Comparison of ENCODE assay signal across 8 cellular contexts in genomic region chr3:47512416-47513124, GRCh38. TPM values are rescaled to one million over a fixed set of nuclear protein-coding genes. Genes with fewer than 3 reads are reported as not detected.
A peak's percentile ranks its signal among the peaks of the same experiment; 100 is the strongest.
DNase-seq lines count a peak whose midpoint lies in the region; ATAC-seq and TF ChIP-seq lines count a peak whose summit lies in the region.

No MANE protein-coding gene starts in this region.

- peaks cover 4 to 19% (median 9%) of the 10 kb centered on the region in 3 donors for H3K4me1 Mint-ChIP-seq in IgD-negative memory B cell
- H3K4me1 Mint-ChIP-seq in activated B cell treated with CpG ODN at 0.5 μM for 24 hours = peaks cover 18% of the 10 kb centered on the region
- peaks cover 15% of the 10 kb centered on the region for H3K4me1 Mint-ChIP-seq in nephron

- no peaks in the 10 kb centered on the region for H3K27me3 Mint-ChIP-seq in IgD-negative memory B cell
- H3K27me3 Mint-ChIP-seq in activated B cell treated with CpG ODN at 0.5 μM for 24 hours = no peaks in the 10 kb centered on the region
- no peaks in the 10 kb centered on the region for H3K27me3 Mint-ChIP-seq in nephron (ENCODE audit: low read depth)

- ATAC-seq in activated B cell treated with CpG ODN at 0.5 μM for 24 hours (ENCODE audit: low read depth) (peak; percentile 3), esophagus mucosa (peak; percentile 19), HG03432 (IDR thresholded peaks at IDR 0.05; ENCODE audit: unreplicated experiment) (no peak), HG03342 (IDR thresholded peaks at IDR 0.05; ENCODE audit: unreplicated experiment) (no peak)

- POLR2A ChIA-PET in activated B cell treated with CpG ODN at 0.5 μM for 24 hours (lab: Charles Lee) = interaction anchor here (0.6 to 2.3 kb wide), 7 partner anchors 21 to 269 kb away, joined by 3 to 8 read pairs (median 5); partner anchors contain the start of genes PTPN23 and SMARCC1

- H3K4me3 Mint-ChIP-seq in IgD-negative memory B cell (peak overlapping the region; percentile 98 to 100 (median 99)), activated B cell treated with CpG ODN at 0.5 μM for 24 hours (peak overlapping the region; percentile 98), nephron (peak overlapping the region; percentile 98 to 99 (median 99))

- H3K9me3 Mint-ChIP-seq in IgD-negative memory B cell (no peaks in the 10 kb centered on the region), activated B cell treated with CpG ODN at 0.5 μM for 24 hours (no peaks in the 10 kb centered on the region), nephron (no peaks in the 10 kb centered on the region)

- H3K27ac Mint-ChIP-seq in IgD-negative memory B cell = peak overlapping the region; percentile 99
- H3K27ac Mint-ChIP-seq in activated B cell treated with CpG ODN at 0.5 μM for 24 hours = peak overlapping the region; percentile 99
- peak overlapping the region; percentile 99 to 100 (median 99) for H3K27ac Mint-ChIP-seq in nephron

- DNase-seq in EL (peak; percentile 33), activated B cell treated with CpG ODN at 0.5 μM for 24 hours (no peak), pons (ENCODE audit: low spot score) (no peak)

- TF ChIP-seq CTCF in activated B cell treated with CpG ODN at 0.5 μM for 24 hours (IDR thresholded peaks at IDR 0.05) = no peak
- no peak for TF ChIP-seq CTCF in nephron (IDR thresholded peaks at IDR 0.05; ENCODE audit: unreplicated experiment in 3 of 3)

- intact Hi-C loops in activated B cell treated with CpG ODN at 0.5 μM for 24 hours (cut with micrococcal nuclease) = loop anchor here (1.0 to 10.0 kb wide), 8 partner anchors 37 to 928 kb away; partner anchors contain the start of genes CCDC12, CCDC51, DHX30 and NBEAL2

- CTCF ChIA-PET in activated B cell treated with CpG ODN at 0.5 μM for 24 hours (lab: Charles Lee) = interaction anchor here (0.9 to 1.6 kb wide), 2 partner anchors 36 to 91 kb away, joined by 4 to 8 read pairs; no protein-coding TSS in a partner anchor

- H3K36me3 Mint-ChIP-seq in IgD-negative memory B cell (peaks cover 3% of the 10 kb centered on the region), activated B cell treated with CpG ODN at 0.5 μM for 24 hours (ENCODE audit: low read depth) (peaks cover 34% of the 10 kb centered on the region), nephron (ENCODE audit: low read depth) (peaks cover 16% of the 10 kb centered on the region)

RNA-seq across cellular contexts. Expression of gene ELP6, which starts 0.9 kb away (rescaled TPM):
- polyA plus RNA-seq in IgD-negative memory B cell = 39.2 TPM
- 37.8 and 45.4 TPM in 2 replicates for total RNA-seq in activated B cell treated with CpG ODN at 0.5 μM for 24 hours
- total RNA-seq in esophagus mucosa = 20.9 TPM

RNA-seq across cellular contexts. Expression of gene SCAP, which starts 36.8 kb away (rescaled TPM):
- polyA plus RNA-seq in IgD-negative memory B cell = 38.7 TPM
- total RNA-seq in activated B cell treated with CpG ODN at 0.5 μM for 24 hours (82.5 and 84.3 TPM in 2 replicates), esophagus mucosa (59.8 TPM)

Comparison
In these comparisons a context has a peak if more than half of its experiments do, and no peak if none do; other contexts are left out.
1. ATAC-seq: peak in activated B cell treated with CpG ODN at 0.5 μM for 24 hours (single experiment) and esophagus mucosa (single experiment); none in HG03432 (single experiment) and HG03342 (single experiment).
2. Peak in every context shown above with its lines, with median percentiles within 50 percentile points of each other: H3K27ac Mint-ChIP-seq and H3K4me3 Mint-ChIP-seq.